In genomic region chr11:776459-777287, GRCh38 we compare ENCODE assay signal across 8 cellular contexts. TPM values are rescaled to one million over a fixed set of nuclear protein-coding genes. Genes with fewer than 3 reads are reported as not detected.
DNase-seq lines count a peak whose midpoint lies in the region; ATAC-seq and TF ChIP-seq lines count a peak whose summit lies in the region.

No MANE protein-coding gene starts in this region.

- no peak for TF ChIP-seq POLR2A in GM18505 (IDR thresholded peaks at IDR 0.05; ENCODE audit: borderline replicate concordance, extremely low read depth, insufficient read depth, insufficient read length)
- no peak for TF ChIP-seq POLR2A in lower leg skin (IDR thresholded peaks at IDR 0.05)

- peak; percentile 31 for ATAC-seq in GM18505 (IDR thresholded peaks at IDR 0.05; ENCODE audit: unreplicated experiment)
- peak; percentile 29 for ATAC-seq in HG02970 (IDR thresholded peaks at IDR 0.05; ENCODE audit: low FRiP score, unreplicated experiment)

- POLR2A ChIA-PET in OCI-LY7 (lab: Charles Lee) = interaction anchor here (0.6 to 2.2 kb wide), 5 partner anchors 20 to 147 kb away, joined by 3 to 9 read pairs (median 5); partner anchors contain the start of genes DEAF1 and TALDO1

- peak; percentile 31; the same call in 1 of the 2 replicates for TF ChIP-seq CTCF in OCI-LY7 (conservative IDR thresholded peaks at IDR 0.05; ENCODE audit: low read length)
- no peak for TF ChIP-seq CTCF in choroid plexus epithelial cell (conservative IDR thresholded peaks at IDR 0.05; ENCODE audit: low read depth, low read length)
- no peak for TF ChIP-seq CTCF in lower leg skin (IDR thresholded peaks at IDR 0.05)
- TF ChIP-seq CTCF in tibial artery (IDR thresholded peaks at IDR 0.05) = no peak

- H2AFZ ChIP-seq in OCI-LY7 (ENCODE audit: low read length) = no peak overlapping the region

- 2% methylated on average over 16 to 23 of the region's 68 CpGs for WGBS in lower leg skin, 2 donors

- peak overlapping the region; percentile 57 for H3K27ac ChIP-seq in OCI-LY7 (ENCODE audit: low read depth, low read length, poor library complexity, severe bottlenecking)
- peak overlapping the region; percentile 84 to 90 for H3K27ac ChIP-seq in tibial artery

- H3K4me2 ChIP-seq in OCI-LY7 (ENCODE audit: low read length) = peak overlapping the region; percentile 90

- no peaks in the 10 kb centered on the region for H3K9me2 ChIP-seq in OCI-LY7 (ENCODE audit: insufficient read depth, low read length)

- BruUV-seq in OCI-LY7 (replicated peaks; lab: Mats Ljungman, UMichigan) = no TSS peak

- H3K36me3 ChIP-seq in OCI-LY7 (ENCODE audit: insufficient read depth, low read length) (peaks cover 33% of the 10 kb centered on the region), tibial artery (peaks cover 0 to 38% (median 13%) of the 10 kb centered on the region in 3 donors)

- CTCF ChIA-PET in OCI-LY7 (lab: Charles Lee; ENCODE audit: unreplicated experiment) = interaction anchor here (0.6 to 1.2 kb wide), 2 partner anchors 29 to 116 kb away, joined by 3 read pairs; no protein-coding TSS in a partner anchor

- no peaks in the 10 kb centered on the region for H4K20me1 ChIP-seq in OCI-LY7 (ENCODE audit: insufficient read depth, low read length)

- intact Hi-C loops in OCI-LY7 (cut with micrococcal nuclease; ENCODE audit: unreplicated experiment) = loop anchor here (1.0 to 2.0 kb wide), 2 partner anchors 20 to 29 kb away; partner anchors contain the start of gene TALDO1
- intact Hi-C loops in lower leg skin (cut with DNase I; ENCODE audit: low total_unique reads) = no loop called here
- intact Hi-C loops in tibial artery (cut with DNase I; ENCODE audit: low total_unique reads) = no loop called here

- H3K9me3 ChIP-seq in OCI-LY7 (ENCODE audit: low read length) (no peaks in the 10 kb centered on the region), tibial artery (no peaks in the 10 kb centered on the region)

- H3K4me1 ChIP-seq in OCI-LY7 (ENCODE audit: insufficient read depth, low read length, poor library complexity, severe bottlenecking) (peaks cover 22% of the 10 kb centered on the region), tibial artery (peaks cover 0 to 49% (median 30%) of the 10 kb centered on the region in 4 donors)

- peak overlapping the region; percentile 95 for H3K4me3 ChIP-seq in OCI-LY7 (ENCODE audit: low read depth, low read length, poor library complexity, severe bottlenecking)
- H3K4me3 ChIP-seq in choroid plexus epithelial cell (ENCODE audit: low read depth, low read length) = peak overlapping the region; percentile 88
- H3K4me3 ChIP-seq in lower leg skin (ENCODE audit: low read depth, poor library complexity, severe bottlenecking) = peak overlapping the region; percentile 87
- H3K4me3 ChIP-seq in tibial artery = peak overlapping the region; percentile 83 to 89

- H3K27me3 ChIP-seq in tibial artery = no peaks in the 10 kb centered on the region

- peaks cover 32% of the 10 kb centered on the region for H3K79me2 ChIP-seq in OCI-LY7 (ENCODE audit: insufficient read depth, low read depth, low read length)

- DNase-seq in AG08395 (ENCODE audit: low spot score) = peak; percentile 30
- DNase-seq in OCI-LY7 (ENCODE audit: low spot score) = peak; percentile 71
- DNase-seq in choroid plexus epithelial cell (ENCODE audit: low read depth) = peak; percentile 34
- peak in 1 of 2 donors; percentile 90 for DNase-seq in lower leg skin (ENCODE audit: low spot score in 2 of 2)
- DNase-seq in tibial artery = peak in 1 of 2 donors; percentile 70
- DNase-seq in stimulated activated CD4-positive, alpha-beta T cell treated with anti-CD3 and anti-CD28 coated beads, Interleukin-1b, Interleukin-23, amount 100 ng/mL, for 48 hours = no peak

RNA-seq across cellular contexts. Expression of gene GATD1, which starts 0.6 kb away (rescaled TPM):
- 73.3 and 109 TPM in 2 replicates for total RNA-seq in OCI-LY7 (2014; rRNA removed; shearing (Covaris generic))
- 117 and 141 TPM in 2 replicates for total RNA-seq in OCI-LY7 (2022)
- 10 to 100 TPM; 30.9 to 52.4 (median 39.8) TPM for total RNA-seq in lower leg skin

RNA-seq across cellular contexts. Expression of gene CEND1, which starts 13.2 kb away (rescaled TPM):
- total RNA-seq in OCI-LY7 (2014; rRNA removed; shearing (Covaris generic)) = 17.5 and 17.6 TPM in 2 replicates
- total RNA-seq in OCI-LY7 (2022) (25.6 and 32.5 TPM in 2 replicates), lower leg skin (not detected)

RNA-seq across cellular contexts. Expression of gene SLC25A22, which starts 21.4 kb away (rescaled TPM):
- total RNA-seq in OCI-LY7 (2014; rRNA removed; shearing (Covaris generic)) = 22.7 and 30.8 TPM in 2 replicates
- 46.2 and 50.9 TPM in 2 replicates for total RNA-seq in OCI-LY7 (2022)
- 10 to 100 TPM; 10.9 to 19.2 (median 14.8) TPM for total RNA-seq in lower leg skin

RNA-seq across cellular contexts. Expression of gene PIDD1, which starts 28.4 kb away (rescaled TPM):
- total RNA-seq in OCI-LY7 (2014; rRNA removed; shearing (Covaris generic)) = 31.2 and 33.6 TPM in 2 replicates
- total RNA-seq in OCI-LY7 (2022) = 47.7 and 49.1 TPM in 2 replicates
- total RNA-seq in lower leg skin = 10 to 100 TPM; 16.4 to 44.3 (median 24.5) TPM

RNA-seq across cellular contexts. Expression of gene TALDO1, which starts 29.4 kb away (rescaled TPM):
- total RNA-seq in OCI-LY7 (2014; rRNA removed; shearing (Covaris generic)) = 209 and 226 TPM in 2 replicates
- total RNA-seq in OCI-LY7 (2022) (172 and 195 TPM in 2 replicates), lower leg skin (100 to 1,000 TPM; 167 to 249 (median 183) TPM)

Comparison
In these comparisons a context has a peak if more than half of its experiments do, and no peak if none do; other contexts are left out.
1. RNA of gene CEND1, which starts 13.2 kb away (total RNA-seq): 17.5 to 32.5 TPM in OCI-LY7; not detected in lower leg skin; every median in the first group is over 10 times any median in the second.
2. Peak in every context shown above with its lines, with median percentiles within 50 percentile points of each other: H3K4me3 ChIP-seq.